8 cellular contexts compared by ENCODE assay signal in genomic region chr5:141320225-141321169, GRCh38. TPM values are rescaled to one million over a fixed set of nuclear protein-coding genes. Genes with fewer than 3 reads are reported as not detected.
A peak's percentile ranks its signal among the peaks of the same experiment; 100 is the strongest.
DNase-seq lines count a peak whose midpoint lies in the region; ATAC-seq and TF ChIP-seq lines count a peak whose summit lies in the region.

Gene TAF7 (minus strand): TSS chr5:141320784. CDS start chr5:141320044, 740 bp downstream.

- peak; percentile 93 for ATAC-seq in GM21619 (IDR thresholded peaks at IDR 0.05; ENCODE audit: unreplicated experiment)

- peaks cover 45% of the 10 kb centered on the region for H3F3A ChIP-seq in PC-9 (ENCODE audit: insufficient read depth, low read depth)

- H2AFZ ChIP-seq in PC-9 = peak within 1 kb of the TSS; percentile 92

- peaks cover 25% of the 10 kb centered on the region for H3K79me2 ChIP-seq in PC-9 (ENCODE audit: low read depth)

- H3K9ac ChIP-seq in mucosa of stomach (ENCODE audit: low read length) = peak within 1 kb of the TSS; percentile 82

- H3K4me1 ChIP-seq in PC-9 (replicated peaks; ENCODE audit: insufficient read depth) (0 out of 2 replicates have a peak, but pooled peaks cover 5% of the 10 kb centered on the region), esophagus (ENCODE audit: control insufficient read depth in 2 of 2, insufficient read depth in 2 of 2, low read length in 1 of 2) (peaks cover 0 to 2% of the 10 kb centered on the region in 2 donors), mucosa of stomach (ENCODE audit: control insufficient read depth, insufficient read depth, low read length) (no peaks in the 10 kb centered on the region)

- POLR2A ChIA-PET in PC-9 (lab: Charles Lee; ENCODE audit: unreplicated experiment) = interaction anchor here (0.5 to 0.9 kb wide), 10 partner anchors 10 to 332 kb away, joined by 3 to 8 read pairs (median 4); partner anchors contain the start of genes PCDHGA10 and PCDHGC3

- peaks cover 29% of the 10 kb centered on the region for H3K36me3 ChIP-seq in PC-9 (ENCODE audit: low read depth)
- peaks cover 4 to 5% of the 10 kb centered on the region in 2 donors for H3K36me3 ChIP-seq in esophagus (ENCODE audit: control insufficient read depth in 2 of 2, insufficient read depth in 2 of 2, low read length in 1 of 2)
- H3K36me3 ChIP-seq in mucosa of stomach (ENCODE audit: control insufficient read depth, insufficient read depth, low read length) = peaks cover 13% of the 10 kb centered on the region

- 2% methylated on average over 67 of the region's 67 CpGs for WGBS in esophagus, 2 donors

- H3K9me3 ChIP-seq in PC-9 (ENCODE audit: insufficient read depth, low read depth) = peaks cover 56% of the 10 kb centered on the region
- H3K9me3 ChIP-seq in esophagus (ENCODE audit: control insufficient read depth in 2 of 2, insufficient read depth in 1 of 2, low read depth in 1 of 2, low read length in 1 of 2) = peaks cover 10 to 20% of the 10 kb centered on the region in 2 donors
- H3K9me3 ChIP-seq in mucosa of stomach (ENCODE audit: control insufficient read depth, low read length) = peaks cover 46% of the 10 kb centered on the region

- H3K27ac ChIP-seq in PC-9 = peak within 1 kb of the TSS; percentile 91
- peak within 1 kb of the TSS; percentile 93 to 95 for H3K27ac ChIP-seq in esophagus (ENCODE audit: low read depth in 2 of 2, low read length in 1 of 2)

- peak within 1 kb of the TSS; percentile 76 for H3K4me2 ChIP-seq in PC-9

- DNase-seq in DMS79 (lab: John Stamatoyannopoulos, UW) (peak; percentile 62), KBM-7 (peak; percentile 92), PC-9 (peak; percentile 75 to 90)
- peak; percentile 93 for DNase-seq in activated T-cell treated with anti-CD3 and anti-CD28 coated beads, Interleukin-2, amount 50 U/mL, for 1 hour
- peak; percentile 83 for DNase-seq in stimulated activated CD8-positive, alpha-beta memory T cell treated with anti-CD3 and anti-CD28 coated beads, Interleukin-7, amount 100 ng/mL, for 1 hour (ENCODE audit: low read depth in 2 of 2)

- in situ Hi-C loops in KBM-7 (cut with MboI; ENCODE audit: low pct_unique_long_range_greater_than_20kb, low sequenced_read_pairs) = no loop called here

- H3K27me3 ChIP-seq in PC-9 (ENCODE audit: insufficient read depth, low read depth) = 0 out of 2 replicates have a peak, but pooled peaks cover 6% of the 10 kb centered on the region
- no peaks in the 10 kb centered on the region for H3K27me3 ChIP-seq in esophagus (ENCODE audit: control insufficient read depth in 1 of 2, insufficient read depth in 2 of 2, low read length in 2 of 2)
- no peaks in the 10 kb centered on the region for H3K27me3 ChIP-seq in mucosa of stomach (ENCODE audit: control insufficient read depth, insufficient read depth, low read length)

- TF ChIP-seq CTCF in PC-9 (conservative IDR thresholded peaks at IDR 0.05) = peak; percentile 88

- no peaks in the 10 kb centered on the region for H3K9me2 ChIP-seq in PC-9 (ENCODE audit: insufficient read depth)

- BruUV-seq in PC-9 (replicated peaks; lab: Mats Ljungman, UMichigan) = TSS peak; percentile 87

- CTCF ChIA-PET in PC-9 (lab: Charles Lee) = interaction anchor here (0.5 to 1.3 kb wide), 7 partner anchors 8 to 525 kb away, joined by 3 to 7 read pairs (median 4); partner anchors contain the start of genes PCDHGA1 and PCDHGB2

- no peaks in the 10 kb centered on the region for H4K20me1 ChIP-seq in PC-9 (ENCODE audit: insufficient read depth)

- intact Hi-C loops in PC-9 (cut with micrococcal nuclease; ENCODE audit: unreplicated experiment) = loop anchor here (10.0 kb wide), 2 partner anchors 94 to 204 kb away; partner anchors contain the start of genes PCDHGA10 and PCDHGB7

- H3K4me3 ChIP-seq in PC-9 (peak within 1 kb of the TSS; percentile 89), esophagus (ENCODE audit: low read depth in 1 of 2, low read length in 2 of 2) (peak within 1 kb of the TSS; percentile 74 to 77), mucosa of stomach (ENCODE audit: low read length) (peak within 1 kb of the TSS; percentile 88)

RNA-seq across cellular contexts. Expression of gene TAF7, which starts in this region (rescaled TPM):
- 56.1 and 57.6 TPM in 2 replicates for total RNA-seq in PC-9 (2021)
- 10 to 100 TPM; 22.5 to 35.3 TPM for polyA plus RNA-seq in esophagus

Comparison
In these comparisons a context has a peak if more than half of its experiments do, and no peak if none do; other contexts are left out.
1. Peak in every context shown above with its lines: DNase-seq, ATAC-seq, H3K4me3 ChIP-seq and H3K27ac ChIP-seq.